ENCODE assay signal across 1 cellular context in the genomic region with DNA sequence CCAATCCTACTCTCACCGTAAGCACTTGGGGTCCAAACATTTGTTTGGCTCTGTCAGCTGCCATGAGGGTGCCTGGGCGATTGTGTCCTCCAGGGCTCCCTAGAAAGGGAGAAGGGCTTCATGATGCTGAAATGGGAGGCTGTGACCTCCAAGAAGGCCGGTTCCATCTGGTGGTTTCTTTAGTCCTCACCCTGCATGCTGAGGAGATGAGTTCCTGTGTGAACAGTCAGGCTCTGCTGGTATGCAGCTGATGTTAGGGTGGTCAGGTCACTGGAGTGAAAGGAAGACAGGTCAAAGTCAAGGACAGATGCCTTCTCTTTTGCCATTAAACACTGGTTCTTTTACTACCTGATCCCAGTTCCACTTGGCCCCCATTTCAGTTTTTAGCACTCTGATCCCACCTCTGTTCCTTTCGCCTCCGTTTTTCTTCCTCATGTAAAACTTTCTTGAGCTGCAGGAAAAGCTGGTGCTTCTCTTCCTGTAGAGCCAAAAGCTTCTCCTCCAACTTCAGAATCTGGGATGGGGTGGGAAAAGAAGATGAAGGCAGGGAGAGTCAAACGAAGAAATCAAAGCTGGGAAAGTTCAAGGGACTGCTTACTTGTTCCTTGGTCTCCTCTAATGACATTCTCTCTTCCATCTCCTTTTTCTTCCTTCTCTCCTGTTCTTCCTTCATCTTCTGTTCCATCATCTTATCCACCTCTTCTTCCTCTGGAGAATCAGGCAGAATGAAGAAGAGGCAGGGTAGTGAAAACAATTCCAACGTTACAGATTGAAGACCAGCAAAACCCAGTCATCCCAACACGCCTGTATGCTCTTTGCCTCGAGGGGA.
TF ChIP-seq lines count a peak whose summit lies in the region.

No MANE protein-coding gene starts in this region.

TF ChIP-seq in A549, 52 proteins besides CTCF, POLR2A, EP300 and RAD21 (continued from another document):
- no peak for TF ChIP-seq ATOH8 (CRISPR knock-in tag; IDR thresholded peaks at IDR 0.05; ENCODE audit: low read depth)
- peak; percentile 20 for TF ChIP-seq CHD2 (IDR thresholded peaks at IDR 0.05; ENCODE audit: low read length, partially characterized antibody)
- 0 out of 2 replicates have a peak, but pooled peaks have one; percentile 1 for TF ChIP-seq GATA3 (IDR thresholded peaks at IDR 0.05; ENCODE audit: borderline replicate concordance)
